30 cellular contexts compared by ENCODE assay signal in the genomic region with DNA sequence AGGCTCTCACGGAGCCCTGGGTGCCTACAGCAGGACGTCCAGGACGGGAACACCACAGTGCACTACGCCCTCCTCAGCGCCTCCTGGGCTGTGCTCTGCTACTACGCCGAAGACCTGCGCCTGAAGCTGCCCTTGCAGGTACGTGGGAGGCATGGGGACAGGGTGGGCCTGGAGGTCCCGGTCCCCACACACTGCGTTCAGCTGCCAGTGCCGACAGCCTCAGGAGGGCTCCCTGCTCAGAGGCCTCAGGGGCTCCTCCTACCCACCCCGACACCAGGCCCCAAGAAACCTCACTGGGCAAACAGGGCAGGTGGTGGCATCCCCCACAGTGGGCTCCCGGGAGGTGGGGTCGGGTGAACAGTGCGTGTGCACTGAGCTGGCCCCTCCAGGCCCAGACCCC.
"Had no signal": no experiment of that assay in that cellular context is flagged by ENCODE, and none has a peak within 500 bp of the region (broad histone marks: within the 10 kb centered on the region; RNA-seq: fewer than 3 reads in every experiment).

No MANE protein-coding gene starts in this region.

- DNase-seq: activated CD4-positive, alpha-beta memory T cell treated with anti-CD3 and anti-CD28 coated beads for 36 hours; activated CD4-positive, alpha-beta T cell treated with anti-CD3 and anti-CD28 coated beads, Interleukin-2, amount 10 ng/mL, durations not matched to agents 24 days and 14 days; activated CD4-positive, CD25-positive, alpha-beta regulatory T cell treated with anti-CD3 and anti-CD28 coated beads, Interleukin-2, amount 50 U/mL, for 72 hours; activated CD8-positive, alpha-beta memory T cell treated with anti-CD3 and anti-CD28 coated beads, Interleukin-2, amount 50 U/mL, for 4 hours; activated effector memory CD4-positive, alpha-beta T cell treated with anti-CD3 and anti-CD28 coated beads, Interleukin-2, amount 50 U/mL, for 16 hours; activated naive CD4-positive, alpha-beta T cell treated with anti-CD3 and anti-CD28 coated beads, Interleukin-2, amount 50 U/mL, for 16 hours; activated T-cell treated with anti-CD3 and anti-CD28 coated beads, Interleukin-2, amount 50 U/mL, for 1 hour; amygdala; central memory CD4-positive, alpha-beta T cell; foreskin keratinocyte; mesenchymal stem cell; natural killer cell; ovary; retina; stimulated activated CD4-positive, alpha-beta T cell treated with anti-CD3 and anti-CD28 coated beads, Interleukin-15, amount 100 ng/mL, for 24 hours; stimulated activated CD4-positive, alpha-beta T cell treated with anti-CD3 and anti-CD28 coated beads, Interleukin-2, amount 100 ng/mL, for 24 hours; stimulated activated naive CD4-positive, alpha-beta T cell; T1000; testis; transverse colon had no signal

- H3K36me3 ChIP-seq: breast epithelium, esophagus muscularis mucosa, heart left ventricle, left lung, lower lobe of right lung, neutrophil, ovary, transverse colon had no signal

- ATAC-seq: heart left ventricle, left lung, lower lobe of right lung, natural killer cell had no signal

- H3K4me3 ChIP-seq: breast epithelium, esophagus muscularis mucosa, heart left ventricle, left lung, lower lobe of right lung, ovary, testis, transverse colon had no signal

- H3K27ac Mint-ChIP-seq: activated CD4-positive, alpha-beta memory T cell treated with anti-CD3 and anti-CD28 coated beads for 36 hours; activated CD4-positive, alpha-beta T cell treated with anti-CD3 and anti-CD28 coated beads, Interleukin-2, amount 10 ng/mL, durations not matched to agents 24 days and 14 days; activated T-helper 1 cell treated with anti-CD3 and anti-CD28 coated beads, Interleukin-12 subunit alpha, Interleukin-12 subunit beta, Interleukin-2, Interleukin-4 antibody, amounts not matched to agents 30 ng/mL and 10 ng/mL and 1 ng/mL, durations not matched to agents 14 hours and 24 hours and 36 hours; dendritic cell treated with granulocyte-macrophage colony-stimulating factor and Interleukin-4, amounts not matched to agents 40 ng/mL and 50 ng/mL, for 4 days; natural killer cell; progenitor cell of endocrine pancreas; T-helper 1 cell treated with Interleukin-12 subunit alpha and Interleukin-12 subunit beta and Interleukin-4 antibody, amounts not matched to agents 30 μg/mL and 1 μg/mL, for 36 hours had no signal

- H3K4me1 Mint-ChIP-seq: activated CD4-positive, alpha-beta T cell treated with anti-CD3 and anti-CD28 coated beads, Interleukin-2, amount 10 ng/mL, durations not matched to agents 24 days and 14 days; natural killer cell had no signal

- H3K27me3 ChIP-seq: breast epithelium, esophagus muscularis mucosa, heart left ventricle, left lung, neutrophil, ovary, testis, transverse colon had no signal

- H3K36me3 Mint-ChIP-seq: activated CD4-positive, alpha-beta memory T cell treated with anti-CD3 and anti-CD28 coated beads for 36 hours; natural killer cell had no signal

- H3K9me3 Mint-ChIP-seq: activated CD4-positive, alpha-beta memory T cell treated with anti-CD3 and anti-CD28 coated beads for 36 hours; activated CD4-positive, alpha-beta T cell treated with anti-CD3 and anti-CD28 coated beads, Interleukin-2, amount 10 ng/mL, durations not matched to agents 24 days and 14 days; activated T-helper 1 cell treated with anti-CD3 and anti-CD28 coated beads, Interleukin-12 subunit alpha, Interleukin-12 subunit beta, Interleukin-2, Interleukin-4 antibody, amounts not matched to agents 30 ng/mL and 10 ng/mL and 1 ng/mL, durations not matched to agents 14 hours and 24 hours and 36 hours; dendritic cell treated with granulocyte-macrophage colony-stimulating factor and Interleukin-4, amounts not matched to agents 40 ng/mL and 50 ng/mL, for 4 days; natural killer cell; T-helper 1 cell treated with Interleukin-12 subunit alpha and Interleukin-12 subunit beta and Interleukin-4 antibody, amounts not matched to agents 30 μg/mL and 1 μg/mL, for 36 hours had no signal

- H3K27me3 Mint-ChIP-seq: activated CD4-positive, alpha-beta memory T cell treated with anti-CD3 and anti-CD28 coated beads for 36 hours; activated CD4-positive, alpha-beta T cell treated with anti-CD3 and anti-CD28 coated beads, Interleukin-2, amount 10 ng/mL, durations not matched to agents 24 days and 14 days; dendritic cell treated with granulocyte-macrophage colony-stimulating factor and Interleukin-4, amounts not matched to agents 40 ng/mL and 50 ng/mL, for 4 days; progenitor cell of endocrine pancreas had no signal

- H3K9me3 ChIP-seq: breast epithelium, esophagus muscularis mucosa, heart left ventricle, left lung, lower lobe of right lung, neutrophil, ovary, testis, transverse colon had no signal

- H3K4me3 Mint-ChIP-seq: activated CD4-positive, alpha-beta memory T cell treated with anti-CD3 and anti-CD28 coated beads for 36 hours; activated CD4-positive, alpha-beta T cell treated with anti-CD3 and anti-CD28 coated beads, Interleukin-2, amount 10 ng/mL, durations not matched to agents 24 days and 14 days; activated T-helper 1 cell treated with anti-CD3 and anti-CD28 coated beads, Interleukin-12 subunit alpha, Interleukin-12 subunit beta, Interleukin-2, Interleukin-4 antibody, amounts not matched to agents 30 ng/mL and 10 ng/mL and 1 ng/mL, durations not matched to agents 14 hours and 24 hours and 36 hours; dendritic cell treated with granulocyte-macrophage colony-stimulating factor and Interleukin-4, amounts not matched to agents 40 ng/mL and 50 ng/mL, for 4 days; natural killer cell; T-helper 1 cell treated with Interleukin-12 subunit alpha and Interleukin-12 subunit beta and Interleukin-4 antibody, amounts not matched to agents 30 μg/mL and 1 μg/mL, for 36 hours had no signal

- H3K27ac ChIP-seq: breast epithelium, esophagus muscularis mucosa, foreskin keratinocyte, heart left ventricle, left lung, lower lobe of right lung, neutrophil, ovary, testis, transverse colon had no signal
